In the genomic region with DNA sequence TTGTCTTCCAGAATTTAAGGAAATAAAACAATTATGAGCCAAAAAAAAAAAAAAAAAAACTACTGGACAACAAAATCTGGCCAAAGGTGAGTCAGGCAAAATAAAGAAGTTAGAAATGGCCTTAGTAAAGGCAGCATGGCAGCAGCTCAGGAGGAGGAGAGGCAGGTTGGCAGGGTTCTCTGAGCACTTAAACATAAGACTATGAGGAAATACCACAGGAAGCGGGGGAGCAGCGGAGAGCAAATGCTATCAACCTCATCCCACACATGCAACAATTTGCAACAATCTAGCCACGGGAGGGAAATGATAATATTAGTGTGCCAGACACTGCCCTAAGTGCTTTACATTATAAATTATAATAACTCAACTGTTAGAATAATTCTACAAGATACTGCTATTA, we compare ENCODE assay signal across 20 cellular contexts.
DNase-seq lines count a peak whose midpoint lies in the region; ATAC-seq, FAIRE-seq and TF ChIP-seq lines count a peak whose summit lies in the region.
"Had no signal": no experiment of that assay in that cellular context is flagged by ENCODE, and none has a peak within 500 bp of the region (broad histone marks: within the 10 kb centered on the region; RNA-seq: fewer than 3 reads in every experiment).

No MANE protein-coding gene starts in this region.

- H3K27me3 ChIP-seq in testis, result no peaks in the 10 kb centered on the region
- H3K27me3 ChIP-seq: Peyer's patch had no signal

- no peaks in the 10 kb centered on the region for H3K36me3 ChIP-seq in testis (ENCODE audit: low read depth, missing control alignments)
- H3K36me3 ChIP-seq: Peyer's patch had no signal

- TF ChIP-seq CTCF in fibroblast of pulmonary artery (IDR thresholded peaks at IDR 0.05; ENCODE audit: low read length, missing control alignments), result no peak
- TF ChIP-seq CTCF in testis (IDR thresholded peaks at IDR 0.05), result no peak

- ATAC-seq in GM18520 (IDR thresholded peaks at IDR 0.05; ENCODE audit: unreplicated experiment), result no peak
- ATAC-seq: GM12878, HCT116 had no signal

- H3K9me3 ChIP-seq in testis, result no peaks in the 10 kb centered on the region
- H3K9me3 ChIP-seq: Caco-2, Peyer's patch had no signal

- H3K4me1 ChIP-seq in testis, result no peaks in the 10 kb centered on the region
- H3K4me1 ChIP-seq: Caco-2, Peyer's patch had no signal

- FAIRE-seq in GM12892 (lab: Jason Lieb, UNC), result no peak
- FAIRE-seq: GM12878, HTR-8/SVneo had no signal

- TF ChIP-seq POLR2A in testis (IDR thresholded peaks at IDR 0.05), result no peak
- TF ChIP-seq POLR2A in GM12892 (IDR thresholded peaks at IDR 0.05; ENCODE audit: low read depth, low read length), result no peak

- H3K4me3 ChIP-seq in fibroblast of pulmonary artery (replicated peaks; ENCODE audit: low read depth, low read length) (no peak overlapping the region), testis (no peak overlapping the region)
- H3K4me3 ChIP-seq: GM12878, Peyer's patch had no signal

- WGBS in testis, 2 donors, result 21 to 24% methylated on average over 3 of the region's 3 CpGs

- H3K27ac ChIP-seq in testis, result no peak overlapping the region
- H3K27ac ChIP-seq: Peyer's patch had no signal

- intact Hi-C loops in testis (cut with DNase I; ENCODE audit: low total_unique reads), result no loop called here

- peak; percentile 9 for DNase-seq in KBM-7
- peak; percentile 81 for DNase-seq in NCI-H226
- peak; percentile 28 for DNase-seq in fibroblast of pulmonary artery (ENCODE audit: low read depth)
- DNase-seq in testis, result peak; percentile 87
- no peak for DNase-seq in GM12892 (ENCODE audit: insufficient read length)
- no peak for DNase-seq in activated CD8-positive, alpha-beta memory T cell treated with anti-CD3 and anti-CD28 coated beads, Interleukin-2, amount 50 U/mL, for 48 hours
- DNase-seq: ACHN; Caco-2; CD4-positive, alpha-beta T cell; GOT3; IMR-90; Kasumi-1; NCI-H1417 treated with DMSO at 0.1 percent for 48 hours; NCI-H1930; NCI-H446 treated with DMSO at 0.1 percent for 48 hours; Peyer's patch had no signal

- in situ Hi-C loops in KBM-7 (cut with MboI; ENCODE audit: low pct_unique_long_range_greater_than_20kb, low sequenced_read_pairs), result no loop called here

Comparison
In these comparisons a context has a peak if more than half of its experiments do, and no peak if none do; other contexts are left out.
1. DNase-seq: peak in KBM-7 (single experiment), NCI-H226 (single experiment), fibroblast of pulmonary artery (single experiment) and testis (single experiment); none in GM12892 (single experiment) and activated CD8-positive, alpha-beta memory T cell treated with anti-CD3 and anti-CD28 coated beads, Interleukin-2, amount 50 U/mL, for 48 hours (single experiment).